In genomic region chr6:90233994-90234393, GRCh38 we compare ENCODE assay signal across 16 cellular contexts.
DNase-seq lines count a peak whose midpoint lies in the region; ATAC-seq and TF ChIP-seq lines count a peak whose summit lies in the region.
"Had no signal": no experiment of that assay in that cellular context is flagged by ENCODE, and none has a peak within 500 bp of the region (broad histone marks: within the 10 kb centered on the region; RNA-seq: fewer than 3 reads in every experiment).

No MANE protein-coding gene starts in this region.

- no peak overlapping the region for H3K4me2 ChIP-seq in Karpas-422 (ENCODE audit: low read depth, low read length, poor library complexity, severe bottlenecking)

- peak overlapping the region; percentile 34 to 76 for H3K27ac Mint-ChIP-seq in natural killer cell
- H3K27ac Mint-ChIP-seq: brain had no signal

- intact Hi-C loops in natural killer cell (cut with micrococcal nuclease): no loop called here
- intact Hi-C loops in adrenal gland (cut with DNase I): no loop called here

- H3K27me3 ChIP-seq in adrenal gland (no peaks in the 10 kb centered on the region), Karpas-422 (ENCODE audit: low read length) (no peaks in the 10 kb centered on the region)
- H3K27me3 ChIP-seq: ovary, tibial artery had no signal

- no peaks in the 10 kb centered on the region for H3K9me3 Mint-ChIP-seq in activated T-cell treated with anti-CD3 and anti-CD28 coated beads, Interleukin-2, amount 50 U/mL, for 4 hours
- no peaks in the 10 kb centered on the region for H3K9me3 Mint-ChIP-seq in natural killer cell

- H3K27me3 Mint-ChIP-seq in activated T-cell treated with anti-CD3 and anti-CD28 coated beads, Interleukin-2, amount 50 U/mL, for 4 hours (ENCODE audit: low read depth): no peaks in the 10 kb centered on the region
- H3K27me3 Mint-ChIP-seq in natural killer cell (ENCODE audit: low read depth in 2 of 2): no peaks in the 10 kb centered on the region
- H3K27me3 Mint-ChIP-seq: brain had no signal

- peak; percentile 91 to 93 for ATAC-seq in activated T-cell treated with anti-CD3 and anti-CD28 coated beads, Interleukin-2, amount 50 U/mL, for 4 hours
- peak; percentile 58 to 77 (median 75) for ATAC-seq in natural killer cell
- ATAC-seq: GM12878, left lobe of liver had no signal

- WGBS in adrenal gland, 4 donors: 85 to 97% (median 88%) methylated on average over 6 of the region's 6 CpGs

- H3K9me3 ChIP-seq in adrenal gland (replicated peaks in 1 of 3) (no peaks in the 10 kb centered on the region), Karpas-422 (ENCODE audit: low read length) (no peaks in the 10 kb centered on the region)
- H3K9me3 ChIP-seq: Caco-2, ovary, tibial artery had no signal

- H3K27ac ChIP-seq in adrenal gland (no peak overlapping the region), Karpas-422 (ENCODE audit: low read length) (no peak overlapping the region), substantia nigra (ENCODE audit: low read depth, low read length, poor library complexity, severe bottlenecking) (no peak overlapping the region)
- H3K27ac ChIP-seq: ovary, tibial artery had no signal

- TF ChIP-seq CTCF in natural killer cell (IDR thresholded peaks at IDR 0.05) (no peak), adrenal gland (IDR thresholded peaks at IDR 0.05) (no peak)

- DNase-seq in T-helper 22 cell (ENCODE audit: low read depth) (peak; percentile 66), natural killer cell (no peak), NCI-H69 (lab: John Stamatoyannopoulos, UW) (no peak), adrenal gland (no peak), Karpas-422 (no peak), substantia nigra (lab: John Stamatoyannopoulos, UW) (no peak)
- peak; percentile 76 for DNase-seq in activated T-cell treated with anti-CD3 and anti-CD28 coated beads, Interleukin-2, amount 50 U/mL, for 4 hours
- DNase-seq in stimulated activated CD8-positive, alpha-beta memory T cell treated with anti-CD3 and anti-CD28 coated beads, Interleukin-7, amount 100 ng/mL, for 48 hours (ENCODE audit: extremely low read depth in 1 of 2, low read depth in 1 of 2): peak; percentile 64 to 85
- DNase-seq: Caco-2, Kasumi-1, NCI-H748 treated with DMSO at 0.1 percent for 48 hours, ovary, tibial artery had no signal

- H3K4me3 ChIP-seq in adrenal gland (no peak overlapping the region), Karpas-422 (ENCODE audit: low read length) (no peak overlapping the region)
- H3K4me3 ChIP-seq: GM12878, ovary, tibial artery had no signal

- no peaks in the 10 kb centered on the region for H3K79me2 ChIP-seq in Karpas-422 (ENCODE audit: low read length)

- H3K36me3 Mint-ChIP-seq in activated T-cell treated with anti-CD3 and anti-CD28 coated beads, Interleukin-2, amount 50 U/mL, for 4 hours (ENCODE audit: insufficient read depth): peaks cover 16% of the 10 kb centered on the region
- no peaks in the 10 kb centered on the region for H3K36me3 Mint-ChIP-seq in natural killer cell

- peaks cover 89% of the 10 kb centered on the region for H3K4me1 Mint-ChIP-seq in activated T-cell treated with anti-CD3 and anti-CD28 coated beads, Interleukin-2, amount 50 U/mL, for 4 hours (ENCODE audit: low read depth)
- H3K4me1 Mint-ChIP-seq in natural killer cell: peaks cover 31 to 39% of the 10 kb centered on the region in 2 donors

- H3K9me2 ChIP-seq in Karpas-422 (replicated peaks; ENCODE audit: insufficient read depth, low read length): no peaks in the 10 kb centered on the region

- peak overlapping the region; percentile 29 for H3K4me3 Mint-ChIP-seq in activated T-cell treated with anti-CD3 and anti-CD28 coated beads, Interleukin-2, amount 50 U/mL, for 4 hours
- peak overlapping the region; percentile 47 for H3K4me3 Mint-ChIP-seq in natural killer cell
- H3K4me3 Mint-ChIP-seq: brain had no signal

- H2AFZ ChIP-seq in Karpas-422 (ENCODE audit: low read length): no peak overlapping the region

- H3K9ac ChIP-seq in Karpas-422 (ENCODE audit: low read length): no peak overlapping the region

- no peak for TF ChIP-seq POLR2A in adrenal gland (IDR thresholded peaks at IDR 0.05)

- no peaks in the 10 kb centered on the region for H4K20me1 ChIP-seq in Karpas-422 (ENCODE audit: insufficient read depth, low read depth, low read length)

- H3K36me3 ChIP-seq in adrenal gland (replicated peaks in 1 of 2): no peaks in the 10 kb centered on the region
- no peaks in the 10 kb centered on the region for H3K36me3 ChIP-seq in Karpas-422 (ENCODE audit: insufficient read depth, low read length)
- H3K36me3 ChIP-seq: ovary, tibial artery had no signal

- H3K4me1 ChIP-seq in adrenal gland (replicated peaks in 1 of 2): peaks cover 3 to 14% of the 10 kb centered on the region in 2 donors
- H3K4me1 ChIP-seq in Karpas-422 (ENCODE audit: low read length): peaks cover 7% of the 10 kb centered on the region; the same call in 1 of the 2 replicates
- H3K4me1 ChIP-seq: tibial artery had no signal

Comparison
In these comparisons a context has a peak if more than half of its experiments do, and no peak if none do; other contexts are left out.
1. DNase-seq: peak in T-helper 22 cell (single experiment), activated T-cell treated with anti-CD3 and anti-CD28 coated beads, Interleukin-2, amount 50 U/mL, for 4 hours (single experiment) and stimulated activated CD8-positive, alpha-beta memory T cell treated with anti-CD3 and anti-CD28 coated beads, Interleukin-7, amount 100 ng/mL, for 48 hours (2 of 2); none in natural killer cell (single experiment), NCI-H69 (single experiment), adrenal gland (0 of 7), Karpas-422 (single experiment) and substantia nigra (0 of 49).